In genomic region chr1:93995837-93996526, GRCh38 we compare ENCODE assay signal across 24 cellular contexts.
A peak's percentile ranks its signal among the peaks of the same experiment; 100 is the strongest.
DNase-seq lines count a peak whose midpoint lies in the region; ATAC-seq, FAIRE-seq and TF ChIP-seq lines count a peak whose summit lies in the region.
"Had no signal": no experiment of that assay in that cellular context is flagged by ENCODE, and none has a peak within 500 bp of the region (broad histone marks: within the 10 kb centered on the region; RNA-seq: fewer than 3 reads in every experiment).

No MANE protein-coding gene starts in this region.

- H3K4me2 ChIP-seq in A549: 0 out of 3 replicates have a peak overlapping the region, but pooled peaks have one; percentile 12
- H3K4me2 ChIP-seq: SK-N-SH had no signal

- 0 out of 3 replicates have a peak, but pooled peaks cover 5% of the 10 kb centered on the region for H3K4me1 ChIP-seq in A549
- no peaks in the 10 kb centered on the region for H3K4me1 ChIP-seq in gastrocnemius medialis
- H3K4me1 ChIP-seq: transverse colon had no signal

- intact Hi-C loops in gastrocnemius medialis (cut with DNase I; ENCODE audit: low total_unique reads): no loop called here

- H3K9me3 ChIP-seq in A549 (no peaks in the 10 kb centered on the region), gastrocnemius medialis (no peaks in the 10 kb centered on the region)
- H3K9me3 ChIP-seq: SK-N-SH, transverse colon had no signal

- DNase-seq in A549 (ENCODE audit: low read depth in 1 of 2, low spot score in 1 of 2) (peak in 1 of 2 experiments; percentile 4), EH (ENCODE audit: low read depth) (peak; percentile 34), RPMI8226 (peak; percentile 41), glomerular visceral epithelial cell (ENCODE audit: extremely low spot score) (peak; percentile 37), NCI-H2081 (lab: John Stamatoyannopoulos, UW) (no peak), gastrocnemius medialis (no peak)
- DNase-seq in stimulated activated CD8-positive, alpha-beta memory T cell treated with anti-CD3 and anti-CD28 coated beads, Interleukin-4, amount 100 ng/mL, for 48 hours: no peak
- DNase-seq in activated effector memory CD4-positive, alpha-beta T cell treated with Interleukin-2 at 50 U/mL for 16 hours: no peak
- DNase-seq: activated naive CD4-positive, alpha-beta T cell treated with anti-CD3 and anti-CD28 coated beads, Interleukin-2, amount 50 U/mL, for 16 hours; activated T-cell treated with anti-CD3 and anti-CD28 coated beads, Interleukin-2, amount 50 U/mL, for 48 hours; anterior cingulate cortex; effector CD4-positive, alpha-beta T cell; EL; NCI-H1436 treated with DMSO at 0.1 percent for 48 hours; NCI-H226; SK-N-SH; stimulated activated CD4-positive, alpha-beta T cell treated with anti-CD3 and anti-CD28 coated beads, Interleukin-1b, Interleukin-23, amount 100 ng/mL, for 48 hours; stimulated activated naive CD4-positive, alpha-beta T cell treated with Interleukin-2 at 50 U/mL for 16 hours; transverse colon had no signal

- no peak for FAIRE-seq in A549 (lab: Jason Lieb, UNC)
- FAIRE-seq: HepG2, RCC 7860 had no signal

- WGBS in A549 (ENCODE audit: missing lambda C conversion rate): 21% methylated on average over 5 of the region's 5 CpGs

- no peak for TF ChIP-seq CTCF in A549 (IDR thresholded peaks at IDR 0.05)
- TF ChIP-seq CTCF in gastrocnemius medialis (IDR thresholded peaks at IDR 0.05 in 4 of 5, conservative IDR thresholded peaks at IDR 0.05 in 1 of 5): no peak

- no peaks in the 10 kb centered on the region for H3K27me3 ChIP-seq in gastrocnemius medialis
- H3K27me3 ChIP-seq: transverse colon had no signal

- no peak overlapping the region for H3K4me3 ChIP-seq in A549
- no peak overlapping the region for H3K4me3 ChIP-seq in gastrocnemius medialis
- H3K4me3 ChIP-seq: transverse colon had no signal

- in situ Hi-C loops in gastrocnemius medialis (cut with MboI; ENCODE audit: low sequenced_read_pairs in 4 of 4): no loop called here

- TF ChIP-seq POLR2A in A549 (IDR thresholded peaks at IDR 0.05; ENCODE audit: low read length) (no peak), gastrocnemius medialis (IDR thresholded peaks at IDR 0.05) (no peak)

- POLR2A ChIA-PET in A549 (lab: Yijun Ruan, JAX): no interaction called here

- no peak for ATAC-seq in A549
- no peak for ATAC-seq in gastrocnemius medialis
- ATAC-seq: activated CD4-positive, CD25-positive, alpha-beta regulatory T cell treated with anti-CD3 and anti-CD28 coated beads, Interleukin-2, amount 50 U/mL, for 24 hours; HepG2; left lobe of liver; natural killer cell treated with Interleukin-12 subunit alpha and Interleukin-12 subunit beta and Interleukin-15 and Interleukin-18, amount 100 ng/mL, for 72 hours had no signal

- no peak for TF ChIP-seq EP300 in A549 (IDR thresholded peaks at IDR 0.05)

- H3K36me3 ChIP-seq in gastrocnemius medialis: no peaks in the 10 kb centered on the region
- H3K36me3 ChIP-seq: transverse colon had no signal

- H3K27ac ChIP-seq in A549 (no peak overlapping the region), gastrocnemius medialis (no peak overlapping the region)
- H3K27ac ChIP-seq: transverse colon had no signal

- CTCF ChIA-PET in A549 (lab: Yijun Ruan, JAX): no interaction called here

- TF ChIP-seq RAD21 in A549 (conservative IDR thresholded peaks at IDR 0.05 in 1 of 2, IDR thresholded peaks at IDR 0.05 in 1 of 2): no peak

TF ChIP-seq in A549, 52 proteins besides CTCF, POLR2A, EP300 and RAD21:
- no peak for TF ChIP-seq FOXS1 (CRISPR knock-in tag; IDR thresholded peaks at IDR 0.05)
- TF ChIP-seq CEBPB (IDR thresholded peaks at IDR 0.05): no peak
- TF ChIP-seq PBX3 (IDR thresholded peaks at IDR 0.05): no peak
- no peak for TF ChIP-seq CHD4 (IDR thresholded peaks at IDR 0.05; ENCODE audit: borderline replicate concordance)
- TF ChIP-seq ATOH8 (CRISPR knock-in tag; IDR thresholded peaks at IDR 0.05; ENCODE audit: low read depth): no peak
- no peak for TF ChIP-seq ZFP36 (IDR thresholded peaks at IDR 0.05; ENCODE audit: borderline replicate concordance, partially characterized antibody)
- TF ChIP-seq BCL3 (IDR thresholded peaks at IDR 0.05): no peak
- TF ChIP-seq CBX8 (IDR thresholded peaks at IDR 0.05): no peak
- no peak for TF ChIP-seq CBX2 (IDR thresholded peaks at IDR 0.05; ENCODE audit: borderline replicate concordance, low read depth)
- TF ChIP-seq RCOR1 (IDR thresholded peaks at IDR 0.05; ENCODE audit: low read depth, low read length): no peak
- no peak for TF ChIP-seq POLR2AphosphoS2 (conservative IDR thresholded peaks at IDR 0.05; ENCODE audit: low read length)
- no peak for TF ChIP-seq ZSCAN20 (CRISPR knock-in tag; IDR thresholded peaks at IDR 0.05)
- TF ChIP-seq FOSL2 (IDR thresholded peaks at IDR 0.05): no peak
- TF ChIP-seq FOSL2 (CRISPR knock-in tag; IDR thresholded peaks at IDR 0.05): no peak
- TF ChIP-seq MAX (IDR thresholded peaks at IDR 0.05): no peak
- TF ChIP-seq NR3C1 (IDR thresholded peaks at IDR 0.05): no peak
- TF ChIP-seq JUN (IDR thresholded peaks at IDR 0.05): no peak
- no peak for TF ChIP-seq MYC (IDR thresholded peaks at IDR 0.05; ENCODE audit: borderline replicate concordance, low read length)
- TF ChIP-seq HMGXB4 (CRISPR knock-in tag; IDR thresholded peaks at IDR 0.05; ENCODE audit: borderline replicate concordance): no peak
- no peak for TF ChIP-seq MAZ (IDR thresholded peaks at IDR 0.05; ENCODE audit: borderline replicate concordance, low read depth, low read length)
- TF ChIP-seq TP53 (CRISPR knock-in tag; IDR thresholded peaks at IDR 0.05): no peak

Comparison
In these comparisons a context has a peak if more than half of its experiments do, and no peak if none do; other contexts are left out.
1. DNase-seq: peak in EH (single experiment), RPMI8226 (single experiment) and glomerular visceral epithelial cell (single experiment); none in NCI-H2081 (0 of 2), gastrocnemius medialis (0 of 2), stimulated activated CD8-positive, alpha-beta memory T cell treated with anti-CD3 and anti-CD28 coated beads, Interleukin-4, amount 100 ng/mL, for 48 hours (single experiment) and activated effector memory CD4-positive, alpha-beta T cell treated with Interleukin-2 at 50 U/mL for 16 hours (single experiment).